8 cellular contexts compared by ENCODE assay signal in genomic region chr6:11042750-11043551, GRCh38. TPM values are rescaled to one million over a fixed set of nuclear protein-coding genes. Genes with fewer than 3 reads are reported as not detected.
DNase-seq lines count a peak whose midpoint lies in the region; ATAC-seq, FAIRE-seq and TF ChIP-seq lines count a peak whose summit lies in the region.

No MANE protein-coding gene starts in this region.

- ATAC-seq in activated CD4-positive, alpha-beta T cell treated with anti-CD3 and anti-CD28 coated beads for 36 hours, result no peak
- ATAC-seq in pancreas (peak in 1 of 4 donors; percentile 8), HG02884 (IDR thresholded peaks at IDR 0.05; ENCODE audit: unreplicated experiment) (no peak), GM21619 (IDR thresholded peaks at IDR 0.05; ENCODE audit: unreplicated experiment) (no peak)

- CTCF ChIA-PET in activated CD4-positive, alpha-beta T cell treated with anti-CD3 and anti-CD28 coated beads for 36 hours (lab: Charles Lee), result interaction anchor here (1.1 to 1.4 kb wide), 3 partner anchors 15 to 88 kb away, joined by 3 to 4 read pairs (median 3); no protein-coding TSS in a partner anchor

- DNase-seq in activated CD4-positive, alpha-beta T cell treated with anti-CD3 and anti-CD28 coated beads for 36 hours, result no peak
- no peak for DNase-seq in activated CD4-positive, alpha-beta T cell treated with anti-CD3 and anti-CD28 coated beads for 4 hours
- DNase-seq in erythroblast (lab: John Stamatoyannopoulos, UW), result peak; percentile 24 to 27
- no peak for DNase-seq in pancreas
- no peak for DNase-seq in epidermal melanocyte (ENCODE audit: insufficient read length, low spot score)

- H3K9me3 ChIP-seq in OCI-LY1 (ENCODE audit: low read length) (no peaks in the 10 kb centered on the region), pancreas (no peaks in the 10 kb centered on the region)

- no peak for TF ChIP-seq POLR2A in erythroblast (IDR thresholded peaks at IDR 0.05; ENCODE audit: low read length)

- no peak overlapping the region for H3K27ac Mint-ChIP-seq in activated CD4-positive, alpha-beta T cell treated with anti-CD3 and anti-CD28 coated beads for 36 hours

- no peaks in the 10 kb centered on the region for H3K9me3 Mint-ChIP-seq in activated CD4-positive, alpha-beta T cell treated with anti-CD3 and anti-CD28 coated beads for 36 hours (ENCODE audit: low read depth)

- H3K79me2 ChIP-seq in OCI-LY1 (ENCODE audit: insufficient read depth, low read length), result no peaks in the 10 kb centered on the region

- H2AFZ ChIP-seq in OCI-LY1 (ENCODE audit: low read length), result no peak overlapping the region

- peaks cover 56% of the 10 kb centered on the region for H3K27me3 Mint-ChIP-seq in activated CD4-positive, alpha-beta T cell treated with anti-CD3 and anti-CD28 coated beads for 36 hours

- H4K20me1 ChIP-seq in OCI-LY1 (ENCODE audit: insufficient read depth, low read length), result no peaks in the 10 kb centered on the region

- WGBS in pancreas, 2 donors, result 21 to 26% methylated on average over 17 of the region's 17 CpGs

- H3K27ac ChIP-seq in OCI-LY1 (ENCODE audit: low read depth, low read length, poor library complexity, severe bottlenecking) (no peak overlapping the region), pancreas (no peak overlapping the region)

- no peaks in the 10 kb centered on the region for H3K36me3 Mint-ChIP-seq in activated CD4-positive, alpha-beta T cell treated with anti-CD3 and anti-CD28 coated beads for 36 hours (ENCODE audit: low read depth)

- H3K4me2 ChIP-seq in OCI-LY1 (ENCODE audit: low read length), result peak overlapping the region; percentile 83

- peaks cover 9% of the 10 kb centered on the region for H3K4me1 Mint-ChIP-seq in activated CD4-positive, alpha-beta T cell treated with anti-CD3 and anti-CD28 coated beads for 36 hours

- no peak overlapping the region; the same call in 1 of the 2 replicates for H3K9ac ChIP-seq in OCI-LY1 (ENCODE audit: low read length)

- H3K9me2 ChIP-seq in OCI-LY1 (ENCODE audit: low read depth, low read length), result no peaks in the 10 kb centered on the region

- no peak for FAIRE-seq in pancreas (lab: Jason Lieb, UNC)

- H3K4me1 ChIP-seq in OCI-LY1 (ENCODE audit: insufficient read depth, low read length, severe bottlenecking) (peaks cover 6% of the 10 kb centered on the region), pancreas (no peaks in the 10 kb centered on the region)

- peak overlapping the region; percentile 20 for H3K4me3 Mint-ChIP-seq in activated CD4-positive, alpha-beta T cell treated with anti-CD3 and anti-CD28 coated beads for 36 hours

- H3K36me3 ChIP-seq in OCI-LY1 (ENCODE audit: insufficient read depth, low read length) (no peaks in the 10 kb centered on the region), pancreas (no peaks in the 10 kb centered on the region)

- TF ChIP-seq CTCF in OCI-LY1 (IDR thresholded peaks at IDR 0.05; ENCODE audit: low read length), result no peak
- no peak for TF ChIP-seq CTCF in pancreas (IDR thresholded peaks at IDR 0.05)

- intact Hi-C loops in activated CD4-positive, alpha-beta T cell treated with anti-CD3 and anti-CD28 coated beads for 36 hours (cut with DNase I, micrococcal nuclease), result no loop called here
- intact Hi-C loops in pancreas (cut with DNase I), result no loop called here

- POLR2A ChIA-PET in activated CD4-positive, alpha-beta T cell treated with anti-CD3 and anti-CD28 coated beads for 36 hours (lab: Charles Lee), result no interaction called here

- H3F3A ChIP-seq in OCI-LY1 (ENCODE audit: insufficient read depth, low read length), result no peaks in the 10 kb centered on the region

- peak overlapping the region; percentile 63 for H3K4me3 ChIP-seq in OCI-LY1 (ENCODE audit: low read depth, low read length, poor library complexity, severe bottlenecking)
- peak overlapping the region in 3 of 4 donors; percentile 37 to 76 (median 59) for H3K4me3 ChIP-seq in pancreas

- H3K27me3 ChIP-seq in OCI-LY1 (ENCODE audit: insufficient read depth, low read length) (no peaks in the 10 kb centered on the region), pancreas (peaks cover 0 to 8% (median 0%) of the 10 kb centered on the region in 4 donors)

RNA-seq across cellular contexts. Expression of gene ELOVL2, which starts 1.2 kb away (rescaled TPM):
- not detected for total RNA-seq in activated CD4-positive, alpha-beta T cell treated with anti-CD3 and anti-CD28 coated beads for 36 hours
- total RNA-seq in pancreas, result 1 to 10 TPM; 1.3 to 2.2 (median 1.6) TPM
- 1 to 10 TPM; 1.5 to 1.9 TPM for polyA plus RNA-seq in pancreas

RNA-seq across cellular contexts. Expression of gene SMIM13, which starts 50.7 kb away (rescaled TPM):
- total RNA-seq in activated CD4-positive, alpha-beta T cell treated with anti-CD3 and anti-CD28 coated beads for 36 hours, result 1 to 10 TPM; 6.3 to 7.9 TPM
- 1 to 10 TPM; 2.5 to 5.1 (median 3.1) TPM for total RNA-seq in pancreas
- 1 to 10 TPM; 1.4 to 2.4 TPM for polyA plus RNA-seq in pancreas

Comparison
In these comparisons a context has a peak if more than half of its experiments do, and no peak if none do; other contexts are left out.
1. DNase-seq: peak in erythroblast (2 of 2); none in activated CD4-positive, alpha-beta T cell treated with anti-CD3 and anti-CD28 coated beads for 36 hours (single experiment), activated CD4-positive, alpha-beta T cell treated with anti-CD3 and anti-CD28 coated beads for 4 hours (0 of 2), pancreas (0 of 6) and epidermal melanocyte (single experiment).